In genomic region chr19:46860125-46860845, GRCh38 we compare ENCODE assay signal across 8 cellular contexts. TPM values are rescaled to one million over a fixed set of nuclear protein-coding genes. Genes with fewer than 3 reads are reported as not detected.
DNase-seq lines count a peak whose midpoint lies in the region; ATAC-seq and TF ChIP-seq lines count a peak whose summit lies in the region.

No MANE protein-coding gene starts in this region.

- H3K9me2 ChIP-seq in Loucy (replicated peaks; ENCODE audit: low read depth, low read length), result no peaks in the 10 kb centered on the region

- H3K4me3 Mint-ChIP-seq in nephron progenitor cell, result peak overlapping the region; percentile 85
- H3K4me3 Mint-ChIP-seq in stimulated activated naive CD8-positive, alpha-beta T cell treated with anti-CD3 and anti-CD28 coated beads, Interleukin-15, amount 100 ng/mL, for 72 hours, result peak overlapping the region; percentile 89 to 92

- peak overlapping the region; percentile 95 for H3K27ac Mint-ChIP-seq in nephron progenitor cell
- H3K27ac Mint-ChIP-seq in stimulated activated naive CD8-positive, alpha-beta T cell treated with anti-CD3 and anti-CD28 coated beads, Interleukin-15, amount 100 ng/mL, for 72 hours, result peak overlapping the region; percentile 96 to 98

- peak; percentile 99 for DNase-seq in EH (ENCODE audit: low read depth)
- peak; percentile 97 for DNase-seq in H7
- peak; percentile 99 for DNase-seq in RWPE2 (ENCODE audit: low spot score)
- peak; percentile 91 for DNase-seq in activated effector memory CD4-positive, alpha-beta T cell treated with Interleukin-2 at 50 U/mL for 16 hours
- DNase-seq in fibroblast of pulmonary artery (ENCODE audit: low read depth), result peak; percentile 99
- DNase-seq in nephron progenitor cell, result peak; percentile 96
- DNase-seq in stimulated activated naive CD8-positive, alpha-beta T cell treated with anti-CD3 and anti-CD28 coated beads, Interleukin-15, amount 100 ng/mL, for 72 hours, result peak; percentile 96 to 97

- peaks cover 4% of the 10 kb centered on the region for H3K9me3 Mint-ChIP-seq in nephron progenitor cell
- H3K9me3 Mint-ChIP-seq in stimulated activated naive CD8-positive, alpha-beta T cell treated with anti-CD3 and anti-CD28 coated beads, Interleukin-15, amount 100 ng/mL, for 72 hours, result no peaks in the 10 kb centered on the region

- H3K4me2 ChIP-seq in Loucy (ENCODE audit: low read depth, low read length, poor library complexity, severe bottlenecking), result peak overlapping the region; percentile 80

- H3K36me3 ChIP-seq in H7 (replicated peaks; ENCODE audit: control insufficient read depth, insufficient read depth, low read length) (no peaks in the 10 kb centered on the region), Loucy (ENCODE audit: insufficient read depth, low read length) (no peaks in the 10 kb centered on the region), RWPE2 (ENCODE audit: low read depth) (0 out of 2 replicates have a peak, but pooled peaks cover 4% of the 10 kb centered on the region)

- peaks cover 4% of the 10 kb centered on the region for H3K27me3 Mint-ChIP-seq in nephron progenitor cell (ENCODE audit: low read depth, poor library complexity)
- no peaks in the 10 kb centered on the region for H3K27me3 Mint-ChIP-seq in stimulated activated naive CD8-positive, alpha-beta T cell treated with anti-CD3 and anti-CD28 coated beads, Interleukin-15, amount 100 ng/mL, for 72 hours

- H3K27me3 ChIP-seq in H7 (ENCODE audit: control insufficient read depth, insufficient read depth, low read length) (no peaks in the 10 kb centered on the region), Loucy (ENCODE audit: insufficient read depth, low read length, poor library complexity, severe bottlenecking) (no peaks in the 10 kb centered on the region), RWPE2 (ENCODE audit: insufficient read depth, poor library complexity, severe bottlenecking) (no peaks in the 10 kb centered on the region)

- H3K4me1 ChIP-seq in Loucy (ENCODE audit: insufficient read depth, low read length, poor library complexity, severe bottlenecking), result peaks cover 35% of the 10 kb centered on the region
- H3K4me1 ChIP-seq in RWPE2 (ENCODE audit: insufficient read depth, poor library complexity, severe bottlenecking), result peaks cover 22% of the 10 kb centered on the region

- H4K20me1 ChIP-seq in Loucy (ENCODE audit: insufficient read depth, low read length, poor library complexity, severe bottlenecking), result peaks cover 43% of the 10 kb centered on the region

- peaks cover 6% of the 10 kb centered on the region; the same call in 1 of the 2 replicates for H3F3A ChIP-seq in Loucy (ENCODE audit: low read depth)

- peak overlapping the region; percentile 95 for H3K27ac ChIP-seq in RWPE2 (ENCODE audit: poor library complexity, severe bottlenecking)

- H3K79me2 ChIP-seq in Loucy (ENCODE audit: insufficient read depth, low read length), result peaks cover 48% of the 10 kb centered on the region

- TF ChIP-seq CTCF in Loucy (conservative IDR thresholded peaks at IDR 0.05; ENCODE audit: low read length), result no peak
- no peak for TF ChIP-seq CTCF in RWPE2 (IDR thresholded peaks at IDR 0.05; ENCODE audit: poor library complexity, severe bottlenecking)
- TF ChIP-seq CTCF in fibroblast of pulmonary artery (IDR thresholded peaks at IDR 0.05; ENCODE audit: low read length, missing control alignments), result no peak
- TF ChIP-seq CTCF in nephron progenitor cell (IDR thresholded peaks at IDR 0.05), result no peak

- peaks cover 19% of the 10 kb centered on the region for H3K4me1 Mint-ChIP-seq in nephron progenitor cell
- peaks cover 35% of the 10 kb centered on the region for H3K4me1 Mint-ChIP-seq in stimulated activated naive CD8-positive, alpha-beta T cell treated with anti-CD3 and anti-CD28 coated beads, Interleukin-15, amount 100 ng/mL, for 72 hours

- H3K36me3 Mint-ChIP-seq in nephron progenitor cell (ENCODE audit: low read depth), result peaks cover 4% of the 10 kb centered on the region

- peak overlapping the region; percentile 77 for H2AFZ ChIP-seq in Loucy (ENCODE audit: low read length)

- peak; percentile 78 for ATAC-seq in RWPE2 (ENCODE audit: low read depth)
- peak; percentile 88 for ATAC-seq in stimulated activated naive CD8-positive, alpha-beta T cell treated with anti-CD3 and anti-CD28 coated beads, Interleukin-15, amount 100 ng/mL, for 72 hours

- H3K4me3 ChIP-seq in H7 (ENCODE audit: insufficient read depth, low read depth, low read length), result peak overlapping the region; percentile 99
- peak overlapping the region; percentile 74 for H3K4me3 ChIP-seq in Loucy (ENCODE audit: low read length, poor library complexity, severe bottlenecking)
- H3K4me3 ChIP-seq in RWPE2 (ENCODE audit: severe bottlenecking), result peak overlapping the region; percentile 67
- peak overlapping the region; percentile 83 for H3K4me3 ChIP-seq in fibroblast of pulmonary artery (replicated peaks; ENCODE audit: low read depth, low read length)

- H3K9ac ChIP-seq in Loucy (ENCODE audit: low read depth, low read length, poor library complexity, severe bottlenecking), result peak overlapping the region; percentile 95

- H3K9me3 ChIP-seq in Loucy (ENCODE audit: insufficient read depth, low read depth, low read length) (no peaks in the 10 kb centered on the region), RWPE2 (ENCODE audit: severe bottlenecking) (no peaks in the 10 kb centered on the region)

RNA-seq across cellular contexts. Expression of gene ARHGAP35, which starts 0.5 kb away (rescaled TPM):
- total RNA-seq in H7 (2014; rRNA removed; shearing (Covaris generic)), result 23.3 and 26.9 TPM in 2 replicates

RNA-seq across cellular contexts. Expression of gene AP2S1, which starts 9.6 kb away (rescaled TPM):
- total RNA-seq in H7 (2014; rRNA removed; shearing (Covaris generic)), result 266 and 318 TPM in 2 replicates

Comparison
In these comparisons a context has a peak if more than half of its experiments do, and no peak if none do; other contexts are left out.
1. Peak in every context shown above with its lines: DNase-seq, ATAC-seq, H3K4me3 ChIP-seq and H3K27ac ChIP-seq.